ENCODE assay signal across 1 cellular context in the genomic region with DNA sequence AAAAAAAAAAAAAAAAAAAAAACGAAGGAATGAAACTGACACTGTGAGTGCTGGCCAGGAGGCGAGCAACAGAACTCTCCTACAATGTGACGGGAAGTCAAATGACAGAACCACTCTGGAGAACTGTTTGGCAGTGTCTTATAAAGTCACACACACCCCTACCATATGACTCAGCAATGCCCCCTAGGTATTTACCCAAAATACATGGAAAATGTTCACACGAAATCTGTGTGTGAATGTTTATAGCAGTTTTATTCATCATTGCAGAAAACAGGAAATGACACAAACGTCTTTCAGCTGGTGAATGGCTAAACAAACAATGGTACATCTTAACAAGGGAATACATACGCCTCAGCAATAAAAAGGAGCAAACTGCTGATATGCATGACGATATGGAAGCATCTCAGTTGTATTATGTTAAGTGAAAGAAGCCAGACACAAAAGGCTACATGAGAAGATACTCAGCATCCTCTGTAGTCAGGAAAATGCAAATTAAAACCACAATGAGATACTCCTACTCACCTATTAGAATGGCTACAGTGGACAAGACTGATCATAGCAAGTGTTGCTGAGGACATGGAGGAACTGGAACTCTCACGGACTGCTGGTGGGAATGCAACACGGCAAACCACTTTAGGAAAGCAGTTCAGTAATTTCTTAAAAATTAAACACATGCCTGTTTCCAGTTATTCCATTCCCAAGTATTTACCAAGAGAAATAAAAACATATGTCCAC.
TF ChIP-seq lines count a peak whose summit lies in the region.

No MANE protein-coding gene starts in this region.

TF ChIP-seq in HepG2, 621 proteins besides CTCF, POLR2A, EP300 and RAD21:
- TF ChIP-seq ZKSCAN1 (IDR thresholded peaks at IDR 0.05; ENCODE audit: low read length) (no peak), MLLT10 (CRISPR knock-in tag; IDR thresholded peaks at IDR 0.05) (no peak), MAFK (conservative IDR thresholded peaks at IDR 0.05 in 1 of 2, IDR thresholded peaks at IDR 0.05 in 1 of 2; ENCODE audit: low read length in 2 of 2) (peak in 1 of 2 experiments; percentile 58; a peak in 2 of 4 replicates), ZNF772 (CRISPR knock-in tag; IDR thresholded peaks at IDR 0.05) (no peak), ZNF530 (CRISPR knock-in tag; IDR thresholded peaks at IDR 0.05; ENCODE audit: low read depth) (no peak), ZNF598 (CRISPR knock-in tag; IDR thresholded peaks at IDR 0.05; ENCODE audit: borderline replicate concordance) (no peak), KLF13 (CRISPR knock-in tag; IDR thresholded peaks at IDR 0.05) (no peak), ZNF33B (CRISPR knock-in tag; IDR thresholded peaks at IDR 0.05) (no peak), RBM22 (optimal IDR thresholded peaks at IDR 0.05; ENCODE audit: low read length) (peak; percentile 23), ZNF660 (CRISPR knock-in tag; IDR thresholded peaks at IDR 0.05; ENCODE audit: borderline replicate concordance, low read depth) (no peak), MAFF (IDR thresholded peaks at IDR 0.05; ENCODE audit: low read depth, low read length) (peak; percentile 49; the same call in 1 of the 2 replicates)
- TF ChIP-seq, protein P1, sequence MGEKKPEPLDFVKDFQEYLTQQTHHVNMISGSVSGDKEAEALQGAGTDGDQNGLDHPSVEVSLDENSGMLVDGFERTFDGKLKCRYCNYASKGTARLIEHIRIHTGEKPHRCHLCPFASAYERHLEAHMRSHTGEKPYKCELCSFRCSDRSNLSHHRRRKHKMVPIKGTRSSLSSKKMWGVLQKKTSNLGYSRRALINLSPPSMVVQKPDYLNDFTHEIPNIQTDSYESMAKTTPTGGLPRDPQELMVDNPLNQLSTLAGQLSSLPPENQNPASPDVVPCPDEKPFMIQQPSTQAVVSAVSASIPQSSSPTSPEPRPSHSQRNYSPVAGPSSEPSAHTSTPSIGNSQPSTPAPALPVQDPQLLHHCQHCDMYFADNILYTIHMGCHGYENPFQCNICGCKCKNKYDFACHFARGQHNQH (CRISPR knock-in tag; IDR thresholded peaks at IDR 0.05), result no peak
- TF ChIP-seq, protein P2, sequence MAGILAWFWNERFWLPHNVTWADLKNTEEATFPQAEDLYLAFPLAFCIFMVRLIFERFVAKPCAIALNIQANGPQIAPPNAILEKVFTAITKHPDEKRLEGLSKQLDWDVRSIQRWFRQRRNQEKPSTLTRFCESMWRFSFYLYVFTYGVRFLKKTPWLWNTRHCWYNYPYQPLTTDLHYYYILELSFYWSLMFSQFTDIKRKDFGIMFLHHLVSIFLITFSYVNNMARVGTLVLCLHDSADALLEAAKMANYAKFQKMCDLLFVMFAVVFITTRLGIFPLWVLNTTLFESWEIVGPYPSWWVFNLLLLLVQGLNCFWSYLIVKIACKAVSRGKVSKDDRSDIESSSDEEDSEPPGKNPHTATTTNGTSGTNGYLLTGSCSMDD (CRISPR knock-in tag; IDR thresholded peaks at IDR 0.05), result no peak
- TF ChIP-seq, protein P3, sequence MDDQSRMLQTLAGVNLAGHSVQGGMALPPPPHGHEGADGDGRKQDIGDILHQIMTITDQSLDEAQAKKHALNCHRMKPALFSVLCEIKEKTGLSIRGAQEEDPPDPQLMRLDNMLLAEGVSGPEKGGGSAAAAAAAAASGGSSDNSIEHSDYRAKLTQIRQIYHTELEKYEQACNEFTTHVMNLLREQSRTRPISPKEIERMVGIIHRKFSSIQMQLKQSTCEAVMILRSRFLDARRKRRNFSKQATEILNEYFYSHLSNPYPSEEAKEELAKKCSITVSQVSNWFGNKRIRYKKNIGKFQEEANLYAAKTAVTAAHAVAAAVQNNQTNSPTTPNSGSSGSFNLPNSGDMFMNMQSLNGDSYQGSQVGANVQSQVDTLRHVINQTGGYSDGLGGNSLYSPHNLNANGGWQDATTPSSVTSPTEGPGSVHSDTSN (CRISPR knock-in tag; IDR thresholded peaks at IDR 0.05; ENCODE audit: borderline replicate concordance), result no peak
TF ChIP-seq in HepG2: peak in this region for 3.
